Comparison of ENCODE assay signal across 8 cellular contexts in the genomic region with DNA sequence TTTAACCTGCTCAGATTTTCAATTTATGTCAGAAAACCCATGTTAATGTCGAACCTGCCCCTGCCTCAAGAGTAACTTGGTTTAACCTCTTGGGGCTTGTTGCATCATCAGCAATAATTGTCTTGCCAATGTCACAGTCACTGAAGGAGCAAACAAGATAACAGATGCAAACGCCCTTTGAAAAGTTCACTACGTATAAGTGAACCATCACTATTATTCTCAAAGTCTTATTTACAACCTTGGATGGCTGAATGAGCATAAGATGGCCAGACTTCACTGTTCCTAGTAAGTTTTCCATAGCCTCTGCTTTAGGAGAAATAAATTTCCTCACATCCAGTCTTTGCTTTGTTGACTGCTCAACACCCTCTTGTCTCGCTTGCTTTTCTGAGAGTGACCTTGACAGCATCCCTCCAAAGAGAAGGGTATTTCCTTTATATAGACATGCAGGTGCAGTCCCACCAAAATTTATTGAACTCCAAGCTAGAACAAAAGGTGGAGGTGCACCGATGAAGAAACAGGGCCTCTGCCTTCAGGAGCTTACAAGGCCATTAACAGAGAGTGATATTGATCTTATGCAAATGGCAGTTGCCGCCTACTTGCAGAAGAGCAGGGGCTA. TPM values are rescaled to one million over a fixed set of nuclear protein-coding genes. Genes with fewer than 3 reads are reported as not detected.
DNase-seq lines count a peak whose midpoint lies in the region; ATAC-seq, FAIRE-seq and TF ChIP-seq lines count a peak whose summit lies in the region.

No MANE protein-coding gene starts in this region.

- H3K36me3 ChIP-seq in NT2/D1 (ENCODE audit: insufficient read depth, insufficient read length, low read length) (peaks cover 20% of the 10 kb centered on the region), endodermal cell (ENCODE audit: control insufficient read depth, insufficient read depth, low read length) (peaks cover 13% of the 10 kb centered on the region), osteoblast (ENCODE audit: insufficient read depth, low read length) (no peaks in the 10 kb centered on the region)

- H3K27me3 ChIP-seq in NT2/D1 (ENCODE audit: insufficient read depth, insufficient read length) (no peaks in the 10 kb centered on the region), endodermal cell (ENCODE audit: control insufficient read depth, insufficient read depth, low read length, poor library complexity, severe bottlenecking) (no peaks in the 10 kb centered on the region), osteoblast (ENCODE audit: insufficient read depth, low read length) (no peaks in the 10 kb centered on the region)

- peaks cover 16% of the 10 kb centered on the region for H3K36me3 Mint-ChIP-seq in endodermal cell (ENCODE audit: low read depth)

- H2AFZ ChIP-seq in osteoblast (ENCODE audit: low read length) = peak overlapping the region; percentile 100

- peaks cover 31% of the 10 kb centered on the region for H4K20me1 ChIP-seq in osteoblast (ENCODE audit: insufficient read depth, low read length)

- H3K27ac ChIP-seq in endodermal cell (ENCODE audit: low read depth, low read length) = peak overlapping the region; percentile 96
- H3K27ac ChIP-seq in osteoblast (ENCODE audit: low read depth, low read length) = peak overlapping the region; percentile 93

- H3K27ac Mint-ChIP-seq in endodermal cell = peak overlapping the region; percentile 99

- H3K4me3 ChIP-seq in NT2/D1 (ENCODE audit: insufficient read length, low read depth) (peak overlapping the region; percentile 97), endodermal cell (ENCODE audit: low read length) (peak overlapping the region; percentile 99), osteoblast (ENCODE audit: insufficient read depth, low read length) (peak overlapping the region; percentile 99)

- TF ChIP-seq CTCF in D721Med (IDR thresholded peaks at IDR 0.05; ENCODE audit: insufficient read depth, missing control alignments) (peak; percentile 58), endodermal cell (conservative IDR thresholded peaks at IDR 0.05) (no peak), osteoblast (IDR thresholded peaks at IDR 0.05; ENCODE audit: extremely low read depth, low read depth, low read length) (no peak)

- H3K9ac ChIP-seq in NT2/D1 (ENCODE audit: insufficient read length, low read depth) (peak overlapping the region; percentile 61), endodermal cell (ENCODE audit: extremely low read depth, low read length, poor library complexity, severe bottlenecking) (peak overlapping the region; percentile 9)

- H3K79me2 ChIP-seq in osteoblast (ENCODE audit: insufficient read depth, low read length) = peaks cover 42% of the 10 kb centered on the region

- H3K4me1 ChIP-seq in NT2/D1 (ENCODE audit: insufficient read depth, insufficient read length) (peaks cover 3% of the 10 kb centered on the region), endodermal cell (ENCODE audit: control insufficient read depth, insufficient read depth, low read length) (peaks cover 4% of the 10 kb centered on the region), osteoblast (ENCODE audit: insufficient read depth, low read length) (peaks cover 12% of the 10 kb centered on the region)

- 38 to 51% methylated on average over 6 of the region's 6 CpGs for WGBS in endodermal cell (ENCODE audit: insufficient coverage in 1 of 2, insufficient read length in 1 of 2), 2 experiments

- no peak for ATAC-seq in GM18907 (IDR thresholded peaks at IDR 0.05; ENCODE audit: unreplicated experiment)
- ATAC-seq in GM18511 (IDR thresholded peaks at IDR 0.05; ENCODE audit: unreplicated experiment) = no peak
- no peak for ATAC-seq in GM19395 (IDR thresholded peaks at IDR 0.05; ENCODE audit: unreplicated experiment)

- H3K27me3 Mint-ChIP-seq in endodermal cell (ENCODE audit: insufficient read depth) = no peaks in the 10 kb centered on the region

- DNase-seq in D721Med (ENCODE audit: insufficient read length, low spot score) (no peak), NT2/D1 (ENCODE audit: low read depth, low spot score) (no peak), endodermal cell (no peak), osteoblast (ENCODE audit: insufficient read length, low spot score, missing footprints) (no peak), NCI-H446 (lab: John Stamatoyannopoulos, UW) (no peak)

- FAIRE-seq in D721Med (lab: Jason Lieb, UNC) = no peak

- H3K9me3 ChIP-seq in NT2/D1 (ENCODE audit: insufficient read depth, low read length) (peaks cover 12% of the 10 kb centered on the region; the same call in 1 of the 2 replicates), endodermal cell (ENCODE audit: control insufficient read depth, low read length) (no peaks in the 10 kb centered on the region), osteoblast (ENCODE audit: low read depth, low read length) (no peaks in the 10 kb centered on the region)

- peaks cover 26% of the 10 kb centered on the region for H3K4me1 Mint-ChIP-seq in endodermal cell

- H3K4me2 ChIP-seq in osteoblast (ENCODE audit: insufficient read depth, low read length) = peak overlapping the region; percentile 85

- H3K9me3 Mint-ChIP-seq in endodermal cell = peaks cover 6% of the 10 kb centered on the region

- H3K4me3 Mint-ChIP-seq in endodermal cell = peak overlapping the region; percentile 98

RNA-seq across cellular contexts. Expression of a gene that starts 0.7 kb away (rescaled TPM):
- 10 to 100 TPM; 21.2 to 23.0 TPM for total RNA-seq in endodermal cell
- polyA plus RNA-seq in endodermal cell (2013, experiment 1 of 2) = 12.9 TPM
- 12.8 TPM for polyA plus RNA-seq in endodermal cell (2013, experiment 2 of 2)
- total RNA-seq in osteoblast = 17.4 and 18.6 TPM in 2 replicates
